In genomic region chr15:35929740-35930444, GRCh38 we compare ENCODE assay signal across 17 cellular contexts.
A peak's percentile ranks its signal among the peaks of the same experiment; 100 is the strongest.
DNase-seq lines count a peak whose midpoint lies in the region; ATAC-seq and TF ChIP-seq lines count a peak whose summit lies in the region.
"Had no signal": no experiment of that assay in that cellular context is flagged by ENCODE, and none has a peak within 500 bp of the region (broad histone marks: within the 10 kb centered on the region; RNA-seq: fewer than 3 reads in every experiment).

No MANE protein-coding gene starts in this region.

- CTCF ChIA-PET in RWPE1 (lab: Yijun Ruan, JAX) = interaction anchor here (0.6 kb wide), 1 partner anchor 179 kb away, joined by 3 read pairs; no protein-coding TSS in a partner anchor

- DNase-seq in NCI-H2171 treated with DMSO at 0.1 percent for 48 hours (lab: John Stamatoyannopoulos, UW) (no peak), NCI-H345 treated with DMSO at 0.1 percent for 48 hours (lab: John Stamatoyannopoulos, UW; ENCODE audit: unreplicated experiment) (no peak), RWPE1 (ENCODE audit: low spot score) (no peak), T1000 (lab: John Stamatoyannopoulos, UW) (no peak)
- DNase-seq: activated CD8-positive, alpha-beta memory T cell treated with anti-CD3 and anti-CD28 coated beads, Interleukin-2, amount 10 ng/mL, durations not matched to agents 7 days and 5 days; activated naive CD4-positive, alpha-beta T cell treated with anti-CD3 and anti-CD28 coated beads for 36 hours; brain microvascular endothelial cell; effector CD8-positive, alpha-beta T cell; NCI-H446; retina; stimulated activated CD4-positive, alpha-beta T cell treated with anti-CD3 and anti-CD28 coated beads, Interleukin-2, amount 100 ng/mL, for 24 hours had no signal

- no peak overlapping the region for H3K27ac ChIP-seq in RWPE1
- H3K27ac ChIP-seq: brain microvascular endothelial cell had no signal

- TF ChIP-seq CTCF in RWPE1 (conservative IDR thresholded peaks at IDR 0.05; ENCODE audit: low read depth) = no peak

- POLR2A ChIA-PET in RWPE1 (lab: Yijun Ruan, JAX; ENCODE audit: low non-redundant PET) = no interaction called here

- ATAC-seq in GM18517 (IDR thresholded peaks at IDR 0.05; ENCODE audit: unreplicated experiment) (peak; percentile 84), GM21367 (IDR thresholded peaks at IDR 0.05; ENCODE audit: unreplicated experiment) (peak; percentile 71), HG02852 (IDR thresholded peaks at IDR 0.05; ENCODE audit: unreplicated experiment) (peak; percentile 78), HG03520 (IDR thresholded peaks at IDR 0.05; ENCODE audit: unreplicated experiment) (peak; percentile 77)
- ATAC-seq: activated CD8-positive, alpha-beta memory T cell treated with anti-CD3 and anti-CD28 coated beads, Interleukin-2, amount 10 ng/mL, durations not matched to agents 7 days and 5 days; natural killer cell treated with Interleukin-12 subunit alpha and Interleukin-12 subunit beta and Interleukin-15 and Interleukin-18, amount 100 ng/mL, for 72 hours; WTC11 had no signal
